8 cellular contexts compared by ENCODE assay signal in the genomic region with DNA sequence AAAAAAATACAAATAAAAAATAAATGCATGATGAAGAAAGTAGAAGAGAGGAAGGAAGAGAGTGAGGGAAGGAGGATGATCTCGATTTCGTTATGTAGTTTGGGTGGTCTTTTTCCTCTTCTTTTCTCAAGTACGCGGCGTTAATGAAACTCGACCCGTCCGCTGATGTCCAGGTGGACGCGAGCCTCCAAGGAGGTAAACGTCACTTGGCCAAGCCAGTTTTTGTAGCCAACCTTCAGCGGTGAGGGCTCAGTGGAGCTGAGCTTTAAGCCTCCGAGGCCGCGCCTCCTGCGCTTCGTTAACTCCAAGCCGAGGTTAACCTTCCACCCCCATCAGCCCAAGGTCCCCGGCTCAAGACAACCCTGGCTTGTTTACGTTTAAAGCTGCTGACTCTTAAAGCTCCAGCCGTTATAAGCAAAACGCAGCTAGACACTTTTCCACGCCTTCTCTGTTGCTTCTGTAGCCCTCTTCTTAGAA. TPM values are rescaled to one million over a fixed set of nuclear protein-coding genes. Genes with fewer than 3 reads are reported as not detected.
A peak's percentile ranks its signal among the peaks of the same experiment; 100 is the strongest.
DNase-seq lines count a peak whose midpoint lies in the region; ATAC-seq, FAIRE-seq and TF ChIP-seq lines count a peak whose summit lies in the region.

No MANE protein-coding gene starts in this region.

- no peak for TF ChIP-seq POLR2A in HepG2 (IDR thresholded peaks at IDR 0.05; ENCODE audit: insufficient read depth in 1 of 2, low read depth in 2 of 2, low read length in 2 of 2)

- no peaks in the 10 kb centered on the region; a peak in 1 of 5 replicates for H3K27me3 ChIP-seq in HepG2 (ENCODE audit: control insufficient read depth in 1 of 2, insufficient read depth in 2 of 2, low read length in 2 of 2)

- CTCF ChIA-PET in HepG2 (lab: Yijun Ruan, JAX; ENCODE audit: low intra/inter-chr PET ratio, low total read pairs): interaction anchor here (2.0 kb wide), 1 partner anchor 12 kb away, joined by 9 read pairs; no protein-coding TSS in a partner anchor

- peaks cover 31% of the 10 kb centered on the region for H4K20me1 ChIP-seq in HepG2 (ENCODE audit: insufficient read depth, low read length)

- peaks cover 6% of the 10 kb centered on the region for H3K36me3 Mint-ChIP-seq in T-helper 2 cell treated with Interferon-gamma antibody and Interleukin-4, amounts not matched to agents 5 μg/mL and 100 μg/mL, for 36 hours (ENCODE audit: low read depth)

- TF ChIP-seq EP300 in HepG2 (IDR thresholded peaks at IDR 0.05; ENCODE audit: low read depth in 2 of 2, low read length in 2 of 2) (no peak), HepG2 (CRISPR knock-in tag; IDR thresholded peaks at IDR 0.05; ENCODE audit: borderline replicate concordance) (no peak)

- in situ Hi-C loops in HepG2 (cut with HindIII; ENCODE audit: extremely low pct_ligation_motif_present, low pct_unique_long_range_greater_than_20kb): no loop called here

- TF ChIP-seq RAD21 in HepG2 (CRISPR knock-in tag; IDR thresholded peaks at IDR 0.05): no peak

- peak overlapping the region; percentile 99 for H3K4me2 ChIP-seq in HepG2 (ENCODE audit: low read depth, low read length)

- H3K79me2 ChIP-seq in HepG2 (ENCODE audit: insufficient read depth, low read length): peaks cover 45% of the 10 kb centered on the region

- ATAC-seq in HG03439 (IDR thresholded peaks at IDR 0.05; ENCODE audit: unreplicated experiment) (peak; percentile 27), HepG2 (peak; percentile 11), GM19324 (IDR thresholded peaks at IDR 0.05; ENCODE audit: low FRiP score, unreplicated experiment) (no peak)

- FAIRE-seq in HepG2 (lab: Jason Lieb, UNC): peak; percentile 66

- peak overlapping the region; percentile 91 for H3K4me3 ChIP-seq in choroid plexus epithelial cell (ENCODE audit: low read depth, low read length)
- peak overlapping the region; percentile 63 to 87 (median 65) for H3K4me3 ChIP-seq in HepG2 (replicated peaks in 1 of 3; ENCODE audit: insufficient read depth in 1 of 3, low read depth in 2 of 3, low read length in 3 of 3)

- H3K27ac ChIP-seq in HepG2 (ENCODE audit: extremely low read length, insufficient read depth, low read length): peak overlapping the region; percentile 45

- peaks cover 26% of the 10 kb centered on the region for H3K4me1 Mint-ChIP-seq in T-helper 2 cell treated with Interferon-gamma antibody and Interleukin-4, amounts not matched to agents 5 μg/mL and 100 μg/mL, for 36 hours (ENCODE audit: low read depth)

- DNase-seq in T-helper 2 cell treated with Interferon-gamma antibody and Interleukin-4, amounts not matched to agents 5 μg/mL and 100 μg/mL, for 36 hours (ENCODE audit: low spot score): peak; percentile 27
- DNase-seq in choroid plexus epithelial cell (ENCODE audit: low read depth): peak; percentile 80
- DNase-seq in HepG2 (ENCODE audit: low spot score): no peak
- DNase-seq in stimulated activated CD8-positive, alpha-beta memory T cell treated with anti-CD3 and anti-CD28 coated beads, Interleukin-4, amount 100 ng/mL, for 24 hours (ENCODE audit: low read depth): peak; percentile 11
- DNase-seq in dedifferentiated amniotic fluid mesenchymal stem cell (ENCODE audit: extremely low spot score): no peak

- peak overlapping the region; percentile 46 for H2AFZ ChIP-seq in HepG2 (ENCODE audit: low read length)

- no peaks in the 10 kb centered on the region for H3K27me3 Mint-ChIP-seq in T-helper 2 cell treated with Interferon-gamma antibody and Interleukin-4, amounts not matched to agents 5 μg/mL and 100 μg/mL, for 36 hours (ENCODE audit: low read depth)

- H3K36me3 ChIP-seq in ES-I3 (ENCODE audit: insufficient read depth, low read length) (no peaks in the 10 kb centered on the region), HepG2 (replicated peaks in 1 of 2; ENCODE audit: control insufficient read depth in 1 of 2, insufficient read depth in 2 of 2, low read length in 2 of 2) (no peaks in the 10 kb centered on the region)

- TF ChIP-seq CTCF in choroid plexus epithelial cell (conservative IDR thresholded peaks at IDR 0.05; ENCODE audit: low read depth, low read length): no peak
- TF ChIP-seq CTCF in HepG2 (CRISPR knock-in tag; IDR thresholded peaks at IDR 0.05): no peak

- POLR2A ChIA-PET in HepG2 (lab: Yijun Ruan, JAX): interaction anchor here (0.7 to 4.9 kb wide), 17 partner anchors 9 to 188 kb away, joined by 3 to 48 read pairs (median 4); partner anchors contain the start of gene MED21

- H3K9me3 ChIP-seq in ES-I3 (ENCODE audit: control insufficient read depth, insufficient read depth, low read length) (no peaks in the 10 kb centered on the region; the same call in 1 of the 2 replicates), HepG2 (ENCODE audit: low read length) (no peaks in the 10 kb centered on the region)

- TSS peak; percentile 77 for BruUV-seq in HepG2 (replicated peaks; lab: Mats Ljungman, UMichigan)

- H3K9ac ChIP-seq in ES-I3 (ENCODE audit: low read depth, low read length): peak overlapping the region; percentile 83
- peak overlapping the region; percentile 64 for H3K9ac ChIP-seq in HepG2 (ENCODE audit: insufficient read depth, low read depth, low read length)

- H3K9me3 Mint-ChIP-seq in T-helper 2 cell treated with Interferon-gamma antibody and Interleukin-4, amounts not matched to agents 5 μg/mL and 100 μg/mL, for 36 hours: no peaks in the 10 kb centered on the region

- peak overlapping the region; percentile 85 for H3K4me3 Mint-ChIP-seq in T-helper 2 cell treated with Interferon-gamma antibody and Interleukin-4, amounts not matched to agents 5 μg/mL and 100 μg/mL, for 36 hours

- intact Hi-C loops in HepG2 (cut with micrococcal nuclease; ENCODE audit: unreplicated experiment): loop anchor here (1.0 to 10.0 kb wide), 3 partner anchors 12 to 99 kb away; no protein-coding TSS in a partner anchor

- H3K27ac Mint-ChIP-seq in T-helper 2 cell treated with Interferon-gamma antibody and Interleukin-4, amounts not matched to agents 5 μg/mL and 100 μg/mL, for 36 hours: peak overlapping the region; percentile 81

- H3K4me1 ChIP-seq in ES-I3 (ENCODE audit: insufficient read depth, low read length): peaks cover 4% of the 10 kb centered on the region; the same call in 1 of the 2 replicates
- peaks cover 30% of the 10 kb centered on the region for H3K4me1 ChIP-seq in HepG2 (ENCODE audit: insufficient read depth, low read length)

- WGBS in HepG2 (ENCODE audit: low lambda C conversion rate): 5% methylated on average over 13 of the region's 23 CpGs

TF ChIP-seq in HepG2, 621 proteins besides CTCF, POLR2A, EP300 and RAD21 (continues in another document):
- TF ChIP-seq ZNF296 (CRISPR knock-in tag; conservative IDR thresholded peaks at IDR 0.05) (0 out of 2 replicates have a peak, but pooled peaks have one; percentile 40), ZNF619 (CRISPR knock-in tag; IDR thresholded peaks at IDR 0.05) (0 out of 2 replicates have a peak, but pooled peaks have one; percentile 30), ZNF3 (CRISPR knock-in tag; IDR thresholded peaks at IDR 0.05) (no peak), SOX13 (IDR thresholded peaks at IDR 0.05) (no peak), SOX13 (CRISPR knock-in tag; conservative IDR thresholded peaks at IDR 0.05 in 1 of 2, IDR thresholded peaks at IDR 0.05 in 1 of 2) (no peak), ZNF354B (CRISPR knock-in tag; IDR thresholded peaks at IDR 0.05) (0 out of 2 replicates have a peak, but pooled peaks have one; percentile 52), SAFB2 (CRISPR knock-in tag; IDR thresholded peaks at IDR 0.05; ENCODE audit: borderline replicate concordance, low read depth) (no peak), ZBTB7A (CRISPR knock-in tag; IDR thresholded peaks at IDR 0.05) (no peak)
- TF ChIP-seq, protein P1, sequence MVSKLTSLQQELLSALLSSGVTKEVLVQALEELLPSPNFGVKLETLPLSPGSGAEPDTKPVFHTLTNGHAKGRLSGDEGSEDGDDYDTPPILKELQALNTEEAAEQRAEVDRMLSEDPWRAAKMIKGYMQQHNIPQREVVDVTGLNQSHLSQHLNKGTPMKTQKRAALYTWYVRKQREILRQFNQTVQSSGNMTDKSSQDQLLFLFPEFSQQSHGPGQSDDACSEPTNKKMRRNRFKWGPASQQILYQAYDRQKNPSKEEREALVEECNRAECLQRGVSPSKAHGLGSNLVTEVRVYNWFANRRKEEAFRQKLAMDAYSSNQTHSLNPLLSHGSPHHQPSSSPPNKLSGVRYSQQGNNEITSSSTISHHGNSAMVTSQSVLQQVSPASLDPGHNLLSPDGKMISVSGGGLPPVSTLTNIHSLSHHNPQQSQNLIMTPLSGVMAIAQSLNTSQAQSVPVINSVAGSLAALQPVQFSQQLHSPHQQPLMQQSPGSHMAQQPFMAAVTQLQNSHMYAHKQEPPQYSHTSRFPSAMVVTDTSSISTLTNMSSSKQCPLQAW (CRISPR knock-in tag; IDR thresholded peaks at IDR 0.05): no peak

RNA-seq across cellular contexts. Expression of gene ITPR2, which starts 0.7 kb away (rescaled TPM):
- 77.6 and 81.9 TPM in 2 replicates for total RNA-seq in HepG2 (2016; rRNA removed; fragmentation: Illumina TruSeq; extraction: Trizol)
- 59.0 and 66.4 TPM in 2 replicates for total RNA-seq in HepG2 (2016; cell fraction: cytosol; rRNA removed; fragmentation: Illumina TruSeq; extraction: Trizol; ENCODE audit: low read depth)
- total RNA-seq in HepG2 (2016; cell fraction: insoluble cytoplasmic fraction; rRNA removed; fragmentation: Illumina TruSeq; extraction: Trizol): 71.0 and 73.8 TPM in 2 replicates
- 62.7 and 81.8 TPM in 2 replicates for total RNA-seq in HepG2 (2016; cell fraction: membrane; rRNA removed; fragmentation: Illumina TruSeq; extraction: Trizol)
- 194 and 200 TPM in 2 replicates for total RNA-seq in HepG2 (2016; cell fraction: nucleus; rRNA removed; fragmentation: Illumina TruSeq; extraction: Trizol)
- polyA plus RNA-seq in HepG2 (2011; rRNA removed): 24.6 and 31.9 TPM in 2 replicates
- polyA plus RNA-seq in HepG2 (2011; cell fraction: cytosol; rRNA removed): 13.5 and 20.5 TPM in 2 replicates
- polyA plus RNA-seq in HepG2 (2011; cell fraction: nucleus; rRNA removed): 39.1 and 45.5 TPM in 2 replicates
- polyA plus RNA-seq in HepG2 (2012): 36.3 and 47.9 TPM in 2 replicates
- 1.3 TPM in 2 replicates for polyA plus RNA-seq in HepG2 (2016; cell fraction: cytosol; fragmentation: Illumina TruSeq; extraction: Trizol; ENCODE audit: low read depth)
- polyA plus RNA-seq in HepG2 (2016; cell fraction: insoluble cytoplasmic fraction; fragmentation: Illumina TruSeq; extraction: Trizol; ENCODE audit: low read depth): 25.7 and 26.0 TPM in 2 replicates
- polyA plus RNA-seq in HepG2 (2016; cell fraction: membrane; fragmentation: Illumina TruSeq; extraction: Trizol; ENCODE audit: low read depth): 2.3 and 2.9 TPM in 2 replicates
- polyA plus RNA-seq in HepG2 (2016; cell fraction: nucleus; fragmentation: Illumina TruSeq; extraction: Trizol; ENCODE audit: insufficient read depth, low read depth): 31.0 and 34.9 TPM in 2 replicates
- 18.0 and 90.0 TPM in 2 replicates for polyA minus RNA-seq in HepG2 (2011; rRNA and poly(A)+ RNA removed; ENCODE audit: low replicate concordance)
- polyA minus RNA-seq in HepG2 (2011; cell fraction: cytosol; rRNA and poly(A)+ RNA removed): 91.7 and 111 TPM in 2 replicates
- polyA minus RNA-seq in HepG2 (2011; cell fraction: nucleus; rRNA and poly(A)+ RNA removed): 640 and 673 TPM in 2 replicates

Comparison
In these comparisons a context has a peak if more than half of its experiments do, and no peak if none do; other contexts are left out.
1. DNase-seq: peak in T-helper 2 cell treated with Interferon-gamma antibody and Interleukin-4, amounts not matched to agents 5 μg/mL and 100 μg/mL, for 36 hours (single experiment), choroid plexus epithelial cell (single experiment) and stimulated activated CD8-positive, alpha-beta memory T cell treated with anti-CD3 and anti-CD28 coated beads, Interleukin-4, amount 100 ng/mL, for 24 hours (single experiment); none in HepG2 (single experiment) and dedifferentiated amniotic fluid mesenchymal stem cell (single experiment).